In the genomic region with DNA sequence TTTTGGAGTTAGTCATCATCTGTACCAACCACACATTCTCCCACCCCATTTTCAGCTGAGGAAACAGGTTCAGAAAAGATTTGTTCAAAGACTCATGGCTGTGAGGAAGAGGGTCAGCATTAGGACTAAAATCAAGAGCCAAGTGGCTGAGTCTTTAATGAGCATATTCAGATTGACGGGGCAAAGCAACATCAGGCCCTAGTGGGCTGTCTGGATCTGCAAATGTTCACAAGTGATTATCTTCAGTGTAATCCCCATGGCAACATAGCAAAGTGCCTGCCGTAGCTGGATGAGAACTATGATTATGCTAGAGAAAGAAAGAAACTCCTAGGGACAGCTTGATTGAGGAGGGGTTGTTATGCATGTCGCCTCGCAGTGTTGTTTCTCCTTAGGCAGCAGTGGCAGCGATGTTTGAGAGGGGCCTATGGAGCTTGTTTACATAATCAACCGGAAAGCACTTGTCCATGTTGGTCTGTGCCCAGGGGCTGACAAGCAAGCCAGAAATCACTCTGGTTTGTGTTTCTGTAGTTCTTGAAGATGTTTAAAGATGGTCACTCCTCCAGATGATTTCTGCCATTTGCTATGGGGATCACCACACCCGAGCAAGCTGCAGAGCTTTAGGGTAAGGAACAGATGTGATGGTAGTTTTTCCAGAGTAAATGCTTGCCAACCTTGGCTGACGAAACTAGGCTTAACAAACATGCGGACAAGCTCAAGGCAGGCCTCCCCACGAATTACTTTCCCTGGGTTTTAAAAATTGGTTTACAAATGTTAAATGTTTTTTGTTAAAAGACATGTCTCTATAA, we compare ENCODE assay signal across 11 cellular contexts.
DNase-seq lines count a peak whose midpoint lies in the region; ATAC-seq and TF ChIP-seq lines count a peak whose summit lies in the region.
"Had no signal": no experiment of that assay in that cellular context is flagged by ENCODE, and none has a peak within 500 bp of the region (broad histone marks: within the 10 kb centered on the region; RNA-seq: fewer than 3 reads in every experiment).

No MANE protein-coding gene starts in this region.

- no peaks in the 10 kb centered on the region for H3K27me3 ChIP-seq in IMR-90 (ENCODE audit: control insufficient read depth, insufficient read depth, low read length)
- no peaks in the 10 kb centered on the region for H3K27me3 ChIP-seq in SK-N-SH (ENCODE audit: insufficient read depth)
- H3K27me3 ChIP-seq in heart right ventricle = no peaks in the 10 kb centered on the region
- H3K27me3 ChIP-seq: ascending aorta had no signal

- no peak overlapping the region for H2AK5ac ChIP-seq in IMR-90 (ENCODE audit: low read depth, low read length)

- no peaks in the 10 kb centered on the region for H3K79me2 ChIP-seq in SK-N-SH (ENCODE audit: insufficient read depth)

- peak; percentile 17 for DNase-seq in IMR-90
- peak; percentile 1 for DNase-seq in SK-N-SH
- no peak for DNase-seq in heart right ventricle
- peak; percentile 88 for DNase-seq in retinal pigment epithelial cell (ENCODE audit: low read depth)
- DNase-seq in stimulated activated naive CD4-positive, alpha-beta T cell treated with Interleukin-2 at 50 U/mL for 16 hours (lab: John Stamatoyannopoulos, UW) = no peak
- no peak for DNase-seq in NCI-H2171 treated with DMSO at 0.1 percent for 48 hours (lab: John Stamatoyannopoulos, UW)
- no peak for DNase-seq in activated T-cell treated with anti-CD3 and anti-CD28 coated beads, Interleukin-2, amount 50 U/mL, for 4 hours
- DNase-seq: NCI-H2171 had no signal

- H3K9me1 ChIP-seq in IMR-90 (ENCODE audit: insufficient read depth, low read length) = peaks cover 6% of the 10 kb centered on the region

- H3K36me3 Mint-ChIP-seq in activated T-cell treated with anti-CD3 and anti-CD28 coated beads, Interleukin-2, amount 50 U/mL, for 4 hours (ENCODE audit: insufficient read depth) = no peaks in the 10 kb centered on the region

- 0 out of 3 replicates have a peak overlapping the region, but pooled peaks have one; percentile 3 for H2BK15ac ChIP-seq in IMR-90 (ENCODE audit: low read depth, low read length)

- no peaks in the 10 kb centered on the region for H3K4me1 Mint-ChIP-seq in activated T-cell treated with anti-CD3 and anti-CD28 coated beads, Interleukin-2, amount 50 U/mL, for 4 hours (ENCODE audit: low read depth)

- H2AK9ac ChIP-seq in IMR-90 (replicated peaks; ENCODE audit: low read depth, low read length, poor library complexity) = no peak overlapping the region

- TF ChIP-seq EP300 in SK-N-SH (IDR thresholded peaks at IDR 0.05; ENCODE audit: borderline replicate concordance in 1 of 2, low read depth in 1 of 2, low read length in 1 of 2) = no peak

- H2BK120ac ChIP-seq in IMR-90 (ENCODE audit: low read depth, low read length) = peak overlapping the region; percentile 0; the same call in 1 of the 2 replicates

- H4K8ac ChIP-seq in IMR-90 (ENCODE audit: low read depth in 2 of 2, low read length in 2 of 2) = peak overlapping the region in 1 of 2 experiments; percentile 46; a peak in 1 of 4 replicates

- H3K4me3 Mint-ChIP-seq in activated T-cell treated with anti-CD3 and anti-CD28 coated beads, Interleukin-2, amount 50 U/mL, for 4 hours = no peak overlapping the region
- H3K4me3 Mint-ChIP-seq: T-helper 1 cell treated with Interleukin-12 subunit alpha and Interleukin-12 subunit beta and Interleukin-4 antibody, amounts not matched to agents 30 μg/mL and 1 μg/mL, for 36 hours had no signal

- TF ChIP-seq CTCF in IMR-90 (conservative IDR thresholded peaks at IDR 0.05; ENCODE audit: low read depth, low read length) (no peak), SK-N-SH (IDR thresholded peaks at IDR 0.05) (no peak), heart right ventricle (IDR thresholded peaks at IDR 0.05) (no peak), retinal pigment epithelial cell (conservative IDR thresholded peaks at IDR 0.05; ENCODE audit: low read depth, low read length) (no peak)

- H3K9me3 Mint-ChIP-seq in activated T-cell treated with anti-CD3 and anti-CD28 coated beads, Interleukin-2, amount 50 U/mL, for 4 hours = no peaks in the 10 kb centered on the region
- H3K9me3 Mint-ChIP-seq: T-helper 1 cell treated with Interleukin-12 subunit alpha and Interleukin-12 subunit beta and Interleukin-4 antibody, amounts not matched to agents 30 μg/mL and 1 μg/mL, for 36 hours had no signal

- H3K4me3 ChIP-seq in IMR-90 (ENCODE audit: insufficient read depth, low read depth, low read length) (no peak overlapping the region), SK-N-SH (ENCODE audit: low read depth in 2 of 2, low read length in 1 of 2) (no peak overlapping the region), heart right ventricle (peak overlapping the region in 3 of 10 donors; percentile 2 to 16 (median 5)), retinal pigment epithelial cell (ENCODE audit: low read length) (no peak overlapping the region)

- no peaks in the 10 kb centered on the region for H4K20me1 ChIP-seq in IMR-90 (ENCODE audit: insufficient read depth, low read length)
- H4K20me1 ChIP-seq in SK-N-SH (ENCODE audit: insufficient read depth) = no peaks in the 10 kb centered on the region

- no peak overlapping the region for H2BK5ac ChIP-seq in IMR-90 (ENCODE audit: low read depth, low read length, poor library complexity, severe bottlenecking)

- no peaks in the 10 kb centered on the region for H3K36me3 ChIP-seq in IMR-90 (ENCODE audit: control insufficient read depth, insufficient read depth, low read length)
- H3K36me3 ChIP-seq in SK-N-SH (replicated peaks in 1 of 2; ENCODE audit: control insufficient read depth in 1 of 2, insufficient read depth in 2 of 2, low read length in 1 of 2) = no peaks in the 10 kb centered on the region
- H3K36me3 ChIP-seq in heart right ventricle = no peaks in the 10 kb centered on the region
- H3K36me3 ChIP-seq: ascending aorta had no signal

- intact Hi-C loops in IMR-90 (cut with micrococcal nuclease) = loop anchor here (1.0 to 10.0 kb wide), 7 partner anchors 255 to 1458 kb away; no protein-coding TSS in a partner anchor
- intact Hi-C loops in heart right ventricle (cut with DNase I) = loop anchor here in 9 of 10 donors (5.0 to 10.0 kb wide), 11 partner anchors 198 to 1258 kb away; no protein-coding TSS in a partner anchor

- no peak overlapping the region for H3K9ac ChIP-seq in IMR-90 (ENCODE audit: low read depth, low read length)
- no peak overlapping the region for H3K9ac ChIP-seq in SK-N-SH

- no peak overlapping the region for H3K18ac ChIP-seq in IMR-90 (ENCODE audit: low read depth, low read length)

- POLR2A ChIA-PET in IMR-90 (lab: Charles Lee; ENCODE audit: unreplicated experiment) (no interaction called here), SK-N-SH (lab: Yijun Ruan, JAX) (no interaction called here)

- H3K14ac ChIP-seq in IMR-90 (replicated peaks; ENCODE audit: low read depth, low read length) = peak overlapping the region; percentile 65; the same call in 1 of the 2 replicates

- ATAC-seq in IMR-90 (ENCODE audit: low read depth) = peak; percentile 7; the same call in 1 of the 2 replicates
- ATAC-seq in heart right ventricle = peak in 7 of 8 donors; percentile 36 to 64 (median 55)
- no peak for ATAC-seq in HG03108 (IDR thresholded peaks at IDR 0.05; ENCODE audit: unreplicated experiment)
- no peak for ATAC-seq in activated T-cell treated with anti-CD3 and anti-CD28 coated beads, Interleukin-2, amount 50 U/mL, for 4 hours

- H3K4me1 ChIP-seq in IMR-90 (ENCODE audit: control insufficient read depth, insufficient read depth, low read length) = peaks cover 7% of the 10 kb centered on the region
- H3K4me1 ChIP-seq in SK-N-SH (ENCODE audit: control insufficient read depth in 1 of 2, insufficient read depth in 2 of 2, low read depth in 1 of 2, low read length in 1 of 2) = peaks cover 6 to 17% of the 10 kb centered on the region in 2 experiments
- peaks cover 0 to 46% (median 28%) of the 10 kb centered on the region in 9 donors for H3K4me1 ChIP-seq in heart right ventricle
- H3K4me1 ChIP-seq: ascending aorta had no signal

- dilution Hi-C loops in IMR-90 (cut with HindIII; ENCODE audit: low sequenced_read_pairs, unreplicated experiment) = no loop called here

- H3K79me1 ChIP-seq in IMR-90 (ENCODE audit: low read depth in 1 of 2, low read length in 2 of 2) = no peaks in the 10 kb centered on the region

- in situ Hi-C loops in IMR-90 (cut with MboI; ENCODE audit: low sequenced_read_pairs) = loop anchor here (5.0 to 25.0 kb wide), 3 partner anchors 280 to 875 kb away; no protein-coding TSS in a partner anchor

- peaks cover 8% of the 10 kb centered on the region for H3F3A ChIP-seq in SK-N-SH (replicated peaks; ENCODE audit: insufficient read depth)

- no peak for TF ChIP-seq RAD21 in IMR-90 (IDR thresholded peaks at IDR 0.05; ENCODE audit: low read length)
- no peak for TF ChIP-seq RAD21 in SK-N-SH (IDR thresholded peaks at IDR 0.05; ENCODE audit: low read length)

- BruUV-seq in IMR-90 (replicated peaks; lab: Mats Ljungman, UMichigan) = no TSS peak

- H3K27ac ChIP-seq in IMR-90 (ENCODE audit: insufficient read depth, low read length) = no peak overlapping the region
- peak overlapping the region in 1 of 2 experiments; percentile 71; a peak in 1 of 4 replicates for H3K27ac ChIP-seq in SK-N-SH (ENCODE audit: low read depth in 2 of 2, low read length in 1 of 2)
- H3K27ac ChIP-seq in heart right ventricle = peak overlapping the region; percentile 4 to 66 (median 36)
- H3K27ac ChIP-seq: ascending aorta had no signal

- no peak overlapping the region for H3K56ac ChIP-seq in IMR-90 (ENCODE audit: extremely low read depth, insufficient read depth, low read length)

- H3K23ac ChIP-seq in IMR-90 (ENCODE audit: low read depth, low read length) = no peak overlapping the region

- peak overlapping the region; percentile 3; the same call in 1 of the 2 replicates for H2BK20ac ChIP-seq in IMR-90 (ENCODE audit: low read depth, low read length)

- H3K9me2 ChIP-seq in SK-N-SH = no peaks in the 10 kb centered on the region

- H2AFZ ChIP-seq in IMR-90 (replicated peaks; ENCODE audit: low read length, poor library complexity) (peak overlapping the region; percentile 67), SK-N-SH (ENCODE audit: low read depth) (peak overlapping the region; percentile 31; the same call in 1 of the 2 replicates)

- H3K9me3 ChIP-seq in IMR-90 (ENCODE audit: control insufficient read depth, insufficient read depth, low read length) = no peaks in the 10 kb centered on the region
- H3K9me3 ChIP-seq in SK-N-SH = no peaks in the 10 kb centered on the region
- H3K9me3 ChIP-seq in heart right ventricle = no peaks in the 10 kb centered on the region
- H3K9me3 ChIP-seq: ascending aorta had no signal

- WGBS in IMR-90 (ENCODE audit: extremely low coverage in 2 of 2, insufficient read length in 1 of 2), 2 experiments = 0% methylated on average over 1 of the region's 10 CpGs; no CpG with 5 or more reads in 1 of the 2 experiments
- WGBS in SK-N-SH (ENCODE audit: low lambda C conversion rate) = 37% methylated on average over 10 of the region's 10 CpGs
- WGBS in heart right ventricle, 2 donors = 33% methylated on average over 10 of the region's 10 CpGs

- peak overlapping the region; percentile 52 for H3K4ac ChIP-seq in IMR-90 (ENCODE audit: low read depth, low read length)

- CTCF ChIA-PET in IMR-90 (lab: Yijun Ruan, JAX) = interaction anchor here (0.6 to 1.9 kb wide), 8 partner anchors 10 to 731 kb away, joined by 3 to 7 read pairs (median 4); no protein-coding TSS in a partner anchor
- CTCF ChIA-PET in SK-N-SH (lab: Yijun Ruan, JAX) = interaction anchor here (0.8 to 2.5 kb wide), 14 partner anchors 9 to 1082 kb away, joined by 3 to 20 read pairs (median 4); no protein-coding TSS in a partner anchor

- H4K91ac ChIP-seq in IMR-90 (ENCODE audit: insufficient read depth, low read depth, low read length) = peak overlapping the region; percentile 55; the same call in 1 of the 2 replicates

- no peak for TF ChIP-seq POLR2A in IMR-90 (IDR thresholded peaks at IDR 0.05; ENCODE audit: low read depth, low read length)

- H3K27me3 Mint-ChIP-seq in activated T-cell treated with anti-CD3 and anti-CD28 coated beads, Interleukin-2, amount 50 U/mL, for 4 hours (ENCODE audit: low read depth) = peaks cover 2% of the 10 kb centered on the region

- H3K4me2 ChIP-seq in IMR-90 (ENCODE audit: low read depth, low read length) (peak overlapping the region; percentile 38; the same call in 1 of the 2 replicates), SK-N-SH (no peak overlapping the region)

- peak overlapping the region; percentile 26 for H4K5ac ChIP-seq in IMR-90 (ENCODE audit: low read depth, low read length)

Comparison
In these comparisons a context has a peak if more than half of its experiments do, and no peak if none do; other contexts are left out.
1. ATAC-seq: peak in IMR-90 (single experiment) and heart right ventricle (7 of 8); none in HG03108 (single experiment) and activated T-cell treated with anti-CD3 and anti-CD28 coated beads, Interleukin-2, amount 50 U/mL, for 4 hours (0 of 2).
2. DNase-seq: peak in IMR-90 (single experiment), SK-N-SH (single experiment) and retinal pigment epithelial cell (single experiment); none in heart right ventricle (0 of 2), stimulated activated naive CD4-positive, alpha-beta T cell treated with Interleukin-2 at 50 U/mL for 16 hours (single experiment), NCI-H2171 treated with DMSO at 0.1 percent for 48 hours (single experiment) and activated T-cell treated with anti-CD3 and anti-CD28 coated beads, Interleukin-2, amount 50 U/mL, for 4 hours (single experiment).